Comparison of ENCODE assay signal across 22 cellular contexts in genomic region chr10:79060641-79061255, GRCh38. TPM values are rescaled to one million over a fixed set of nuclear protein-coding genes. Genes with fewer than 3 reads are reported as not detected.
DNase-seq lines count a peak whose midpoint lies in the region; ATAC-seq, FAIRE-seq and TF ChIP-seq lines count a peak whose summit lies in the region.
"Had no signal": no experiment of that assay in that cellular context is flagged by ENCODE, and none has a peak within 500 bp of the region (broad histone marks: within the 10 kb centered on the region; RNA-seq: fewer than 3 reads in every experiment).

No MANE protein-coding gene starts in this region.

- peaks cover 33 to 44% (median 36%) of the 10 kb centered on the region in 3 donors for H3K4me1 ChIP-seq in pancreas
- peaks cover 0 to 67% (median 53%) of the 10 kb centered on the region in 4 donors for H3K4me1 ChIP-seq in transverse colon

- intact Hi-C loops in left colon (cut with DNase I, micrococcal nuclease) (no loop called here), pancreas (cut with DNase I) (no loop called here), transverse colon (cut with DNase I; ENCODE audit: low total_unique reads) (loop anchor here (10.0 kb wide), 2 partner anchors 286 to 1016 kb away; no protein-coding TSS in a partner anchor)

- H3K27me3 ChIP-seq in pancreas (no peaks in the 10 kb centered on the region), transverse colon (no peaks in the 10 kb centered on the region)
- H3K27me3 ChIP-seq: esophagus muscularis mucosa had no signal

- no peak for TF ChIP-seq CTCF in pancreas (IDR thresholded peaks at IDR 0.05)
- TF ChIP-seq CTCF in transverse colon (IDR thresholded peaks at IDR 0.05): no peak

- TF ChIP-seq POLR2A in transverse colon (IDR thresholded peaks at IDR 0.05): no peak

- H3K9me3 ChIP-seq in pancreas (no peaks in the 10 kb centered on the region), transverse colon (no peaks in the 10 kb centered on the region)
- H3K9me3 ChIP-seq: esophagus muscularis mucosa, thoracic aorta had no signal

- H3K4me3 ChIP-seq in pancreas: no peak overlapping the region
- no peak overlapping the region for H3K4me3 ChIP-seq in transverse colon
- H3K4me3 ChIP-seq: esophagus muscularis mucosa, GM12878, GM23248, thoracic aorta had no signal

- no peak for FAIRE-seq in pancreas (lab: Jason Lieb, UNC)
- FAIRE-seq: GM12878 had no signal

- H3K27ac ChIP-seq in pancreas (peak overlapping the region in 3 of 4 donors; percentile 88 to 90 (median 88)), transverse colon (peak overlapping the region in 1 of 4 donors; percentile 71)
- H3K27ac ChIP-seq: 22Rv1, GM23248, thoracic aorta had no signal

- ATAC-seq in left colon (no peak), pancreas (no peak)
- ATAC-seq: GM12878, right cardiac atrium had no signal

- peak; percentile 38 for DNase-seq in activated effector memory CD4-positive, alpha-beta T cell treated with anti-CD3 and anti-CD28 coated beads, Interleukin-2, amount 50 U/mL, for 16 hours
- DNase-seq in activated effector memory CD4-positive, alpha-beta T cell treated with Interleukin-2 at 50 U/mL for 16 hours: no peak
- DNase-seq in left colon: peak; percentile 10 to 11
- DNase-seq in pancreas: peak; percentile 14 to 38 (median 18)
- DNase-seq in transverse colon: peak; percentile 7
- no peak for DNase-seq in KG1 (lab: John Stamatoyannopoulos, UW)
- no peak for DNase-seq in Kasumi-1 (lab: John Stamatoyannopoulos, UW)
- no peak for DNase-seq in NCI-H187 treated with DMSO at 0.1 percent for 48 hours (lab: John Stamatoyannopoulos, UW)
- DNase-seq: activated CD4-positive, alpha-beta T cell treated with anti-CD3 and anti-CD28 coated beads, Interleukin-2, amount 50 U/mL, for 1 hour; activated CD8-positive, alpha-beta memory T cell treated with anti-CD3 and anti-CD28 coated beads, Interleukin-2, amount 50 U/mL, for 48 hours; DMS79; effector CD8-positive, alpha-beta T cell; GM23248; MM.1S; NCI-H1694; NCI-H748 treated with DMSO at 0.1 percent for 48 hours; T-helper 1 cell had no signal

- no peaks in the 10 kb centered on the region for H3K36me3 ChIP-seq in pancreas
- no peaks in the 10 kb centered on the region for H3K36me3 ChIP-seq in transverse colon
- H3K36me3 ChIP-seq: esophagus muscularis mucosa, thoracic aorta had no signal

- TF ChIP-seq EP300 in transverse colon (IDR thresholded peaks at IDR 0.05; ENCODE audit: low read depth): no peak

- WGBS in pancreas, 2 donors: 55 to 56% methylated on average over 7 of the region's 7 CpGs
- 79 to 90% methylated on average over 1 to 7 of the region's 7 CpGs for WGBS in transverse colon (ENCODE audit: low coverage in 1 of 2), 2 donors

- in situ Hi-C loops in transverse colon (cut with MboI; ENCODE audit: low pct_ligation_motif_present in 1 of 4, low pct_unique_long_range_greater_than_20kb in 1 of 4, low sequenced_read_pairs in 3 of 4): no loop called here

RNA-seq across cellular contexts. Expression of gene ZMIZ1, which starts 8.0 kb away (rescaled TPM):
- total RNA-seq in left colon (10 to 100 TPM; 50.7 to 63.9 TPM), pancreas (10 to 100 TPM; 21.3 to 45.0 (median 23.5) TPM), transverse colon (100 to 1,000 TPM in 1 of 4 donors, 10 to 100 TPM in 3; 32.0 to 108 (median 63.0) TPM)
- 10 to 100 TPM; 14.5 to 20.8 TPM for polyA plus RNA-seq in pancreas

Comparison
In these comparisons a context has a peak if more than half of its experiments do, and no peak if none do; other contexts are left out.
1. DNase-seq: peak in activated effector memory CD4-positive, alpha-beta T cell treated with anti-CD3 and anti-CD28 coated beads, Interleukin-2, amount 50 U/mL, for 16 hours (single experiment), left colon (2 of 2), pancreas (6 of 6) and transverse colon (single experiment); none in activated effector memory CD4-positive, alpha-beta T cell treated with Interleukin-2 at 50 U/mL for 16 hours (single experiment), KG1 (single experiment), Kasumi-1 (0 of 2) and NCI-H187 treated with DMSO at 0.1 percent for 48 hours (single experiment).